In genomic region chr11:9014826-9015225, GRCh38 we compare ENCODE assay signal across 15 cellular contexts.
"Had no signal": no experiment of that assay in that cellular context is flagged by ENCODE, and none has a peak within 500 bp of the region (broad histone marks: within the 10 kb centered on the region; RNA-seq: fewer than 3 reads in every experiment).

No MANE protein-coding gene starts in this region.

- H3K27me3 ChIP-seq: esophagus squamous epithelium, gastroesophageal sphincter, hepatocyte, pancreas, suprapubic skin, thyroid gland, upper lobe of left lung, uterus had no signal

- H3K27ac Mint-ChIP-seq: effector memory CD8-positive, alpha-beta T cell; nephron; progenitor cell of endocrine pancreas had no signal

- H3K27ac ChIP-seq: epithelial cell of prostate, esophagus squamous epithelium, gastroesophageal sphincter, hepatocyte, pancreas, suprapubic skin, thyroid gland, upper lobe of left lung, uterus had no signal

- H3K4me3 ChIP-seq: esophagus squamous epithelium, gastroesophageal sphincter, hepatocyte, mucosa of descending colon, pancreas, smooth muscle cell, suprapubic skin, thyroid gland, upper lobe of left lung, uterus had no signal

- H3K4me2 ChIP-seq: hepatocyte, smooth muscle cell had no signal

- FAIRE-seq: kidney, pancreas had no signal

- H3K4me3 Mint-ChIP-seq: effector memory CD8-positive, alpha-beta T cell; nephron had no signal

- H3K36me3 ChIP-seq: esophagus squamous epithelium, gastroesophageal sphincter, pancreas, suprapubic skin, thyroid gland, upper lobe of left lung, uterus had no signal

- H3K9me3 Mint-ChIP-seq: effector memory CD8-positive, alpha-beta T cell had no signal

- H3K4me1 ChIP-seq: pancreas, uterus had no signal

- H3K9me3 ChIP-seq: esophagus squamous epithelium, mucosa of descending colon, pancreas, suprapubic skin, thyroid gland, upper lobe of left lung, uterus had no signal

- H3K79me2 ChIP-seq: hepatocyte had no signal

- H2AFZ ChIP-seq: hepatocyte had no signal

- DNase-seq: kidney had no signal
